1 cellular context compared by ENCODE assay signal in the genomic region with DNA sequence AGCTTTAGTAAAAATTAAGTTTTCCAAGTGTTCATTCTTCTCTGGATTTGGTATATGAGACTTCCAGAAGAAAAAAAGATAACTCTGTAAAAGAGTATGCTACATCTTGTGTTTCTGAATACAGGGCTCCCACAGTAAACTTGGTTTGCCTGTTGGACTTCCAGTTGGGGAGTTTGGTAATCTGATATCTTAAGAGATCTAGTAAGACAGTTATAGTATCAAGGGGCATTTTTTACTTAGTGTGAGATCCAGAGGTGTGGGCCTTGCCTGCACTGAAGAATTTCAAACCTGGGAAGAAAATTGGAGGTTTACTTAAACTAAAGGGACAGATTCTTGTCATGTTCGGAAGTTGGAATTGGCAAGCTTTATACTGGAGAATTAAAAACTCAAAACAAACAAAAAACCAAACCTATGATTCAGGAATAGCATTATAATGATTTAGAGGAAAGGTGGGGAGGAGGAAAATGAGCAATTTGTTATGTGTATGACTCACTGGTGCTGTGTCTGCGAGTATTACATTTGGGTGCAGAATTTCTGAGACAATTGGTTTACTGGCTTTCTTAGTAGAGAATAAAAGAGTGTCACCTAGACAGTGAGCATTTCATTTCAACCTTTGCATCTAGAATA.
TF ChIP-seq lines count a peak whose summit lies in the region.

No MANE protein-coding gene starts in this region.

TF ChIP-seq in HepG2, 621 proteins besides CTCF, POLR2A, EP300 and RAD21 (continued from another document):
- TF ChIP-seq, protein P1, sequence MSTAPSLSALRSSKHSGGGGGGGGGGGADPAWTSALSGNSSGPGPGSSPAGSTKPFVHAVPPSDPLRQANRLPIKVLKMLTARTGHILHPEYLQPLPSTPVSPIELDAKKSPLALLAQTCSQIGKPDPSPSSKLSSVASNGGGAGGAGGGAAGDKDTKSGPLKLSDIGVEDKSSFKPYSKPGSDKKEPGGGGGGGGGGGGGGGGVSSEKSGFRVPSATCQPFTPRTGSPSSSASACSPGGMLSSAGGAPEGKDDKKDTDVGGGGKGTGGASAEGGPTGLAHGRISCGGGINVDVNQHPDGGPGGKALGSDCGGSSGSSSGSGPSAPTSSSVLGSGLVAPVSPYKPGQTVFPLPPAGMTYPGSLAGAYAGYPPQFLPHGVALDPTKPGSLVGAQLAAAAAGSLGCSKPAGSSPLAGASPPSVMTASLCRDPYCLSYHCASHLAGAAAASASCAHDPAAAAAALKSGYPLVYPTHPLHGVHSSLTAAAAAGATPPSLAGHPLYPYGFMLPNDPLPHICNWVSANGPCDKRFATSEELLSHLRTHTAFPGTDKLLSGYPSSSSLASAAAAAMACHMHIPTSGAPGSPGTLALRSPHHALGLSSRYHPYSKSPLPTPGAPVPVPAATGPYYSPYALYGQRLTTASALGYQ (CRISPR knock-in tag; IDR thresholded peaks at IDR 0.05), result no peak
- TF ChIP-seq ZNF224 (CRISPR knock-in tag; IDR thresholded peaks at IDR 0.05) (no peak), MTA1 (CRISPR knock-in tag; IDR thresholded peaks at IDR 0.05; ENCODE audit: borderline replicate concordance) (no peak), ZNF773 (CRISPR knock-in tag; IDR thresholded peaks at IDR 0.05; ENCODE audit: borderline replicate concordance) (no peak), HMG20A (CRISPR knock-in tag; IDR thresholded peaks at IDR 0.05; ENCODE audit: borderline replicate concordance) (no peak), CCAR2 (optimal IDR thresholded peaks at IDR 0.05; ENCODE audit: low read depth, low read length) (no peak), PAX8 (CRISPR knock-in tag; IDR thresholded peaks at IDR 0.05; ENCODE audit: borderline replicate concordance) (no peak), HDAC2 (CRISPR knock-in tag; IDR thresholded peaks at IDR 0.05) (no peak), MAZ (IDR thresholded peaks at IDR 0.05; ENCODE audit: borderline replicate concordance, low read depth, low read length) (no peak), MAZ (CRISPR knock-in tag; IDR thresholded peaks at IDR 0.05; ENCODE audit: low read depth) (no peak), MYC (CRISPR knock-in tag; IDR thresholded peaks at IDR 0.05; ENCODE audit: borderline replicate concordance) (no peak), ZFP90 (CRISPR knock-in tag; IDR thresholded peaks at IDR 0.05; ENCODE audit: borderline replicate concordance) (no peak), MEF2D (CRISPR knock-in tag; IDR thresholded peaks at IDR 0.05) (no peak), ZNF7 (CRISPR knock-in tag; IDR thresholded peaks at IDR 0.05) (no peak), SRSF1 (optimal IDR thresholded peaks at IDR 0.05; ENCODE audit: low read depth, low read length) (no peak)
- TF ChIP-seq, protein P2, sequence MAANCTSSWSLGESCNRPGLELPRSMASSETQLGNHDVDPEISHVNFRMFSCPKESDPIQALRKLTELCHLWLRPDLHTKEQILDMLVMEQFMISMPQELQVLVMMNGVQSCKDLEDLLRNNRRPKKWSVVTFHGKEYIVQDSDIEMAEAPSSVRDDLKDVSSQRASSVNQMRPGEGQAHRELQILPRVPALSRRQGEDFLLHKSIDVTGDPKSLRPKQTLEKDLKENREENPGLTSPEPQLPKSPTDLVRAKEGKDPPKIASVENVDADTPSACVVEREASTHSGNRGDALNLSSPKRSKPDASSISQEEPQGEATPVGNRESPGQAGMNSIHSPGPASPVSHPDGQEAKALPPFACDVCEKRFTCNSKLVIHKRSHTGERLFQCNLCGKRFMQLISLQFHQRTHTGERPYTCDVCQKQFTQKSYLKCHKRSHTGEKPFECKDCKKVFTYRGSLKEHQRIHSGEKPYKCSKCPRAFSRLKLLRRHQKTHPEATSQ (CRISPR knock-in tag; IDR thresholded peaks at IDR 0.05; ENCODE audit: borderline replicate concordance), result no peak
- TF ChIP-seq, protein P3, sequence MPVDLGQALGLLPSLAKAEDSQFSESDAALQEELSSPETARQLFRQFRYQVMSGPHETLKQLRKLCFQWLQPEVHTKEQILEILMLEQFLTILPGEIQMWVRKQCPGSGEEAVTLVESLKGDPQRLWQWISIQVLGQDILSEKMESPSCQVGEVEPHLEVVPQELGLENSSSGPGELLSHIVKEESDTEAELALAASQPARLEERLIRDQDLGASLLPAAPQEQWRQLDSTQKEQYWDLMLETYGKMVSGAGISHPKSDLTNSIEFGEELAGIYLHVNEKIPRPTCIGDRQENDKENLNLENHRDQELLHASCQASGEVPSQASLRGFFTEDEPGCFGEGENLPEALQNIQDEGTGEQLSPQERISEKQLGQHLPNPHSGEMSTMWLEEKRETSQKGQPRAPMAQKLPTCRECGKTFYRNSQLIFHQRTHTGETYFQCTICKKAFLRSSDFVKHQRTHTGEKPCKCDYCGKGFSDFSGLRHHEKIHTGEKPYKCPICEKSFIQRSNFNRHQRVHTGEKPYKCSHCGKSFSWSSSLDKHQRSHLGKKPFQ (CRISPR knock-in tag; IDR thresholded peaks at IDR 0.05; ENCODE audit: insufficient replicate concordance), result no peak
